Comparison of ENCODE assay signal across 19 cellular contexts in the genomic region with DNA sequence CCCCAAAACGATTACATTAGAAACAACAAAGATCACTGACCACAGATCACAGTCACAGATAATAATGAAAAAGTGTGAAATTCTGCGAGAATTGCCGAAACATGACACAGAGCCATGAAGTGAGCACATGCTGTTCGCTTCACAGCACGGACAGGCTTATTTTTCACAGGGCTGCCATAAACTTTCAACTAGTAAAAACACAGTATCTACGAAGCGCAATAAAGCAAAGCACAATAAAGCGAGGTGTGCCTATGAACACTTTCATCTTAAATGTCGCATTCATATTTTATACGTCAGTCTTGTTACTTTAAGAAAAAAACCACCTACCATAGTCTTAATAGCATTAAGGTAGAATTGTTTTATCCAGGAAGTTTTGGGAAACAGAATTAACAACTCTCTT.
"Had no signal": no experiment of that assay in that cellular context is flagged by ENCODE, and none has a peak within 500 bp of the region (broad histone marks: within the 10 kb centered on the region; RNA-seq: fewer than 3 reads in every experiment).

No MANE protein-coding gene starts in this region.

- H3K27me3 ChIP-seq: heart right ventricle, right atrium auricular region, tibial artery, vagina had no signal

- DNase-seq: activated B cell treated with CpG ODN at 0.5 μM for 24 hours; activated CD4-positive, alpha-beta T cell treated with anti-CD3 and anti-CD28 coated beads for 48 hours; activated CD8-positive, alpha-beta memory T cell treated with anti-CD3 and anti-CD28 coated beads, Interleukin-2, amount 50 U/mL, for 4 hours; activated naive CD4-positive, alpha-beta T cell; effector CD8-positive, alpha-beta T cell; heart right ventricle; kidney glomerular epithelial cell; left ventricle myocardium superior; nephron progenitor cell; nucleus accumbens; stimulated activated CD4-positive, alpha-beta T cell treated with anti-CD3 and anti-CD28 coated beads, Interleukin-2, amount 100 ng/mL, for 24 hours; stimulated activated naive CD8-positive, alpha-beta T cell treated with anti-CD3 and anti-CD28 coated beads, Interleukin-15, Interleukin-2, amounts not matched to agents 100 U/mL and 50 U/mL, for 24 hours; substantia nigra; SW 1271; tibial artery had no signal

- H3K27me3 Mint-ChIP-seq: activated B cell treated with CpG ODN at 0.5 μM for 24 hours; dendritic cell treated with granulocyte-macrophage colony-stimulating factor and Interleukin-4, amounts not matched to agents 40 ng/mL and 50 ng/mL, for 4 days had no signal

- H3K4me3 ChIP-seq: heart right ventricle, right atrium auricular region, tibial artery, vagina had no signal

- H3K9me3 Mint-ChIP-seq: activated B cell treated with CpG ODN at 0.5 μM for 24 hours; dendritic cell treated with granulocyte-macrophage colony-stimulating factor and Interleukin-4, amounts not matched to agents 40 ng/mL and 50 ng/mL, for 4 days; nephron progenitor cell had no signal

- ATAC-seq: esophagus mucosa; heart right ventricle; left ventricle myocardium superior; stimulated activated naive CD8-positive, alpha-beta T cell treated with anti-CD3 and anti-CD28 coated beads, Interleukin-15, Interleukin-2, amounts not matched to agents 100 U/mL and 50 U/mL, for 24 hours had no signal

- H3K9me3 ChIP-seq: heart right ventricle, right atrium auricular region, tibial artery, vagina had no signal

- H3K4me1 Mint-ChIP-seq: activated B cell treated with CpG ODN at 0.5 μM for 24 hours, nephron progenitor cell had no signal

- H3K27ac Mint-ChIP-seq: activated B cell treated with CpG ODN at 0.5 μM for 24 hours; dendritic cell treated with granulocyte-macrophage colony-stimulating factor and Interleukin-4, amounts not matched to agents 40 ng/mL and 50 ng/mL, for 4 days; nephron progenitor cell had no signal

- H3K4me3 Mint-ChIP-seq: activated B cell treated with CpG ODN at 0.5 μM for 24 hours; dendritic cell treated with granulocyte-macrophage colony-stimulating factor and Interleukin-4, amounts not matched to agents 40 ng/mL and 50 ng/mL, for 4 days; nephron progenitor cell had no signal

- H3K27ac ChIP-seq: heart right ventricle, right atrium auricular region, vagina had no signal
